ENCODE assay signal across 11 cellular contexts in genomic region chr17:47844814-47845453, GRCh38. TPM values are rescaled to one million over a fixed set of nuclear protein-coding genes. Genes with fewer than 3 reads are reported as not detected.
DNase-seq lines count a peak whose midpoint lies in the region; TF ChIP-seq lines count a peak whose summit lies in the region.
"Had no signal": no experiment of that assay in that cellular context is flagged by ENCODE, and none has a peak within 500 bp of the region (broad histone marks: within the 10 kb centered on the region; RNA-seq: fewer than 3 reads in every experiment).

No MANE protein-coding gene starts in this region.

- H3K4me1 ChIP-seq in left ventricle myocardium inferior, result peaks cover 26% of the 10 kb centered on the region

- no peak overlapping the region for H3K4me3 ChIP-seq in astrocyte of the spinal cord (ENCODE audit: low read depth, low read length)
- H3K4me3 ChIP-seq in left ventricle myocardium inferior, result no peak overlapping the region

- peaks cover 64% of the 10 kb centered on the region for H3K27me3 ChIP-seq in left ventricle myocardium inferior (ENCODE audit: low read depth)

- DNase-seq in ELR (ENCODE audit: low read depth) (peak; percentile 64), Kasumi-1 (lab: John Stamatoyannopoulos, UW) (peak; percentile 79 to 82), astrocyte of the spinal cord (ENCODE audit: low read depth, low spot score) (peak; percentile 15), neural crest cell (ENCODE audit: low read depth, low spot score) (no peak), COR-L47 (lab: John Stamatoyannopoulos, UW) (no peak), left ventricle myocardium inferior (no peak), Ammon's horn (ENCODE audit: low spot score) (no peak)
- DNase-seq: activated naive CD4-positive, alpha-beta T cell treated with anti-CD3 and anti-CD28 coated beads for 36 hours; NCI-H1105 treated with DMSO at 0.1 percent for 48 hours; occipital lobe; T-helper 1 cell had no signal

- TF ChIP-seq CTCF in astrocyte of the spinal cord (IDR thresholded peaks at IDR 0.05; ENCODE audit: low read depth, low read length) (peak; percentile 45), neural crest cell (conservative IDR thresholded peaks at IDR 0.05) (peak; percentile 55), left ventricle myocardium inferior (IDR thresholded peaks at IDR 0.05; ENCODE audit: borderline replicate concordance) (no peak)

- peaks cover 28% of the 10 kb centered on the region for H3K4me1 Mint-ChIP-seq in neural crest cell

- no peaks in the 10 kb centered on the region for H3K36me3 ChIP-seq in left ventricle myocardium inferior

- peak overlapping the region; percentile 6 for H3K4me3 Mint-ChIP-seq in neural crest cell
- H3K4me3 Mint-ChIP-seq: activated naive CD4-positive, alpha-beta T cell treated with anti-CD3 and anti-CD28 coated beads for 36 hours had no signal

- no peak overlapping the region for H3K27ac Mint-ChIP-seq in neural crest cell (ENCODE audit: unreplicated experiment)
- H3K27ac Mint-ChIP-seq: activated naive CD4-positive, alpha-beta T cell treated with anti-CD3 and anti-CD28 coated beads for 36 hours had no signal

- intact Hi-C loops in left ventricle myocardium inferior (cut with micrococcal nuclease), result loop anchor here (10.0 kb wide), 1 partner anchor 130 kb away; the partner anchor contains the start of gene CDK5RAP3

- no peaks in the 10 kb centered on the region for H3K36me3 Mint-ChIP-seq in neural crest cell (ENCODE audit: low read depth)

- H3K9me3 ChIP-seq in left ventricle myocardium inferior (replicated peaks), result no peaks in the 10 kb centered on the region

- H3K9me3 Mint-ChIP-seq in neural crest cell, result no peaks in the 10 kb centered on the region
- H3K9me3 Mint-ChIP-seq: activated naive CD4-positive, alpha-beta T cell treated with anti-CD3 and anti-CD28 coated beads for 36 hours had no signal

- in situ Hi-C loops in astrocyte of the spinal cord (cut with HindIII; ENCODE audit: low sequenced_read_pairs), result no loop called here

- H3K27ac ChIP-seq in left ventricle myocardium inferior (replicated peaks), result no peak overlapping the region

- H3K27me3 Mint-ChIP-seq in neural crest cell (ENCODE audit: low read depth), result peaks cover 70% of the 10 kb centered on the region

RNA-seq across cellular contexts. Expression of gene SCRN2, which starts 3.9 kb away (rescaled TPM):
- total RNA-seq in neural crest cell (32.7 and 37.8 TPM in 2 replicates), left ventricle myocardium inferior (27.1 TPM)

RNA-seq across cellular contexts. Expression of gene SP6, which starts 6.0 kb away (rescaled TPM):
- total RNA-seq in neural crest cell (0.16 and 0.25 TPM in 2 replicates), left ventricle myocardium inferior (0.16 TPM)

RNA-seq across cellular contexts. Expression of gene LRRC46, which starts 13.5 kb away (rescaled TPM):
- total RNA-seq in neural crest cell (0.84 and 1.4 TPM in 2 replicates), left ventricle myocardium inferior (0.63 TPM)
- total RNA-seq: occipital lobe had no signal

RNA-seq across cellular contexts. Expression of gene MRPL10, which starts 13.6 kb away (rescaled TPM):
- total RNA-seq in neural crest cell (50.0 and 55.3 TPM in 2 replicates), left ventricle myocardium inferior (60.5 TPM)

RNA-seq across cellular contexts. Expression of gene OSBPL7, which starts 23.3 kb away (rescaled TPM):
- 14.3 and 14.6 TPM in 2 replicates for total RNA-seq in neural crest cell
- 4.4 TPM for total RNA-seq in left ventricle myocardium inferior

Comparison
In these comparisons a context has a peak if more than half of its experiments do, and no peak if none do; other contexts are left out.
1. DNase-seq: peak in ELR (single experiment), Kasumi-1 (2 of 2) and astrocyte of the spinal cord (single experiment); none in neural crest cell (single experiment), COR-L47 (single experiment), left ventricle myocardium inferior (single experiment) and Ammon's horn (single experiment).